ENCODE assay signal across 30 cellular contexts in genomic region chr6:166453651-166454050, GRCh38.
"Had no signal": no experiment of that assay in that cellular context is flagged by ENCODE, and none has a peak within 500 bp of the region (broad histone marks: within the 10 kb centered on the region; RNA-seq: fewer than 3 reads in every experiment).

No MANE protein-coding gene starts in this region.

- H3K27me3 ChIP-seq: adrenal gland, ascending aorta, body of pancreas, brain microvascular endothelial cell, breast epithelium, cardiac muscle cell had no signal

- H3K4me1 ChIP-seq: adrenal gland, ascending aorta, breast epithelium had no signal

- DNase-seq: activated effector memory CD4-positive, alpha-beta T cell treated with anti-CD3 and anti-CD28 coated beads, Interleukin-2, amount 50 U/mL, for 16 hours; activated effector memory CD4-positive, alpha-beta T cell treated with Interleukin-2 at 50 U/mL for 16 hours; activated gamma-delta T cell; activated gamma-delta T cell treated with Interleukin-2 at 50 U/mL for 16 hours; activated naive CD4-positive, alpha-beta T cell; activated naive CD4-positive, alpha-beta T cell treated with anti-CD3 and anti-CD28 coated beads for 36 hours; activated naive CD4-positive, alpha-beta T cell treated with anti-CD3 and anti-CD28 coated beads, Interleukin-2, amount 10 ng/mL, durations not matched to agents 7 days and 5 days; activated naive CD4-positive, alpha-beta T cell treated with anti-CD3 and anti-CD28 coated beads, Interleukin-2, amount 50 U/mL, for 16 hours; activated naive CD4-positive, alpha-beta T cell treated with Interleukin-2 at 50 U/mL for 16 hours; activated naive CD8-positive, alpha-beta T cell treated with anti-CD3 and anti-CD28 coated beads for 36 hours; activated naive CD8-positive, alpha-beta T cell treated with anti-CD3 and anti-CD28 coated beads, Interleukin-2, amount 10 ng/mL, durations not matched to agents 7 days and 5 days; activated naive CD8-positive, alpha-beta T cell treated with anti-CD3 and anti-CD28 coated beads, Interleukin-2, amount 50 U/mL, for 24 hours; activated T-cell treated with anti-CD3 and anti-CD28 coated beads, Interleukin-2, amount 50 U/mL, for 4 hours; activated T-cell treated with anti-CD3 and anti-CD28 coated beads, Interleukin-2, amount 50 U/mL, for 48 hours; activated T-cell treated with anti-CD3 and anti-CD28 coated beads, Interleukin-2, amount 50 U/mL, for 72 hours; adrenal gland; amniotic stem cell; amygdala; anterior cingulate cortex; aorta; body of pancreas; brain microvascular endothelial cell; caudate nucleus; central memory CD4-positive, alpha-beta T cell; cerebellar nuclear complex had no signal

- H3K27ac ChIP-seq: adrenal gland, ascending aorta, body of pancreas, brain microvascular endothelial cell, breast epithelium, cardiac muscle cell had no signal

- H3K4me3 ChIP-seq: adrenal gland, ascending aorta, body of pancreas, breast epithelium, cardiac muscle cell had no signal

- ATAC-seq: activated naive CD4-positive, alpha-beta T cell treated with anti-CD3 and anti-CD28 coated beads, Interleukin-2, amount 50 U/mL, for 72 hours; activated naive CD8-positive, alpha-beta T cell treated with anti-CD3 and anti-CD28 coated beads, Interleukin-2, amount 50 U/mL, for 24 hours; activated T-cell treated with anti-CD3 and anti-CD28 coated beads, Interleukin-2, amount 50 U/mL, for 4 hours; activated T-cell treated with anti-CD3 and anti-CD28 coated beads, Interleukin-2, amount 50 U/mL, for 72 hours; activated T-helper 17 cell treated with anti-CD3 and anti-CD28 coated beads, Interleukin-2, amount 50 U/mL, for 72 hours; body of pancreas had no signal

- H3K36me3 ChIP-seq: adrenal gland, brain microvascular endothelial cell, breast epithelium, cardiac muscle cell had no signal

- H3K9me3 ChIP-seq: adrenal gland, ascending aorta, body of pancreas had no signal
